21 cellular contexts compared by ENCODE assay signal in the genomic region with DNA sequence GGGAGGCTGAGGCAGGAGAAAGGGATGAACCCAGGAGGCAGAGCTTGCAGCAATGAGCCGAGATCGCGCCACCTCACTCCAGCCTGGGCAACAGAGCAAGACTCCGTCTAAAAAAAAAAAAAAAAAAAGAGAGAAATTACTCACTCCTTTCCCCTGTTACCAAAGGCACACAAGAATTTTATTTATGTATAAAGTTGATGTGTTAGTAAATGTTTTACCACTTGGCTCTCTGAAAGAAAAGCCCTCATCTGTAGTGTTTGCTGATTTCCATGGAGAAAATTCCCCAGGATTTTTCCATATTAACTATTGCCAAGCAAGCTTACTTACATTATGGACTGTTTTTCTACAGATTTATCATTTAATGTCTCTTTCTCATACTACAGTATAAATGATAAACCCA.
"Had no signal": no experiment of that assay in that cellular context is flagged by ENCODE, and none has a peak within 500 bp of the region (broad histone marks: within the 10 kb centered on the region; RNA-seq: fewer than 3 reads in every experiment).

No MANE protein-coding gene starts in this region.

- H3K27ac Mint-ChIP-seq: mesothelial cell of epicardium, naive B cell had no signal

- H3K4me3 Mint-ChIP-seq: mesothelial cell of epicardium, naive B cell had no signal

- H3K27me3 Mint-ChIP-seq: naive B cell had no signal

- H3K4me1 Mint-ChIP-seq: naive B cell had no signal

- H3K36me3 Mint-ChIP-seq: mesothelial cell of epicardium, naive B cell had no signal

- DNase-seq: dermis blood vessel endothelial cell; dorsolateral prefrontal cortex; effector CD4-positive, alpha-beta T cell; effector memory CD4-positive, alpha-beta T cell; erythroblast; esophagus squamous epithelium; foreskin fibroblast; foreskin melanocyte; gastrocnemius medialis; glutamatergic neuron; head of caudate nucleus; heart right ventricle; hippocampal formation; left cardiac atrium; left lung; left ventricle myocardium superior; lower lobe of right lung; mesenchymal stem cell; mucosa of descending colon; naive B cell had no signal

- H3K9me3 Mint-ChIP-seq: mesothelial cell of epicardium had no signal
